ENCODE assay signal across 10 cellular contexts in the genomic region with DNA sequence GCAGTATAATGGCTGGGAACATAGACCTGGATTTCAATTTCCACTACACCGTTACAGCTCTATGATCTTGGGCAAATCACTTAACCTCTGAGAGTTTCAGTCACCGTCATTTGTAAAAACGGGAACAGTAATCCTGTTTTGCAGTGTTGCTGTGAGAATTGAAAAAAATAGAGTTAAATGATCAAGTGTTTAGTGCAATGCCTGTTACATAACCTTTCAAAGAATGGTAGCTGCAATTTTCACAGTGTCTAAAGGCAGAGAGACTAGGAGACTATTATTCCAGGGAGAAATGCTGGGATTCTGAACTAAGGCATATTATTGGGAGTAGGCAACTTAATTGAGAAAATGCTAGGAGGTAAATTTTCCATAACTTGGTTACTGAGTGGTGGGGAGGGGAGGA. TPM values are rescaled to one million over a fixed set of nuclear protein-coding genes. Genes with fewer than 3 reads are reported as not detected.
DNase-seq lines count a peak whose midpoint lies in the region; ATAC-seq and TF ChIP-seq lines count a peak whose summit lies in the region.
"Had no signal": no experiment of that assay in that cellular context is flagged by ENCODE, and none has a peak within 500 bp of the region (broad histone marks: within the 10 kb centered on the region; RNA-seq: fewer than 3 reads in every experiment).

No MANE protein-coding gene starts in this region.

- peak overlapping the region in 9 of 11 experiments; percentile 85 to 96 (median 94); a peak in 14 of 22 replicates for H3K4me2 ChIP-seq in BLaER1 treated with 17β-estradiol and CSF1 and Interleukin-3, amounts not matched to agents 10 nM and 100 nM

- no peak for DNase-seq in activated CD8-positive, alpha-beta T cell treated with anti-CD3 and anti-CD28 coated beads for 36 hours
- DNase-seq in RPMI8226, result no peak
- no peak for DNase-seq in right atrium auricular region (ENCODE audit: low spot score)
- DNase-seq in NCI-H446 (lab: John Stamatoyannopoulos, UW), result no peak
- DNase-seq in T-helper 9 cell, result no peak
- DNase-seq: caudate nucleus had no signal

- H3K27me3 ChIP-seq in BLaER1 treated with 17β-estradiol and CSF1 and Interleukin-3, amounts not matched to agents 10 nM and 100 nM, result peaks cover 0 to 30% (median 20%) of the 10 kb centered on the region in 11 experiments; a peak in 18 of 22 replicates
- H3K27me3 ChIP-seq in liver (ENCODE audit: control insufficient read depth in 4 of 4, insufficient read depth in 4 of 4, low read length in 3 of 4) (no peaks in the 10 kb centered on the region), right atrium auricular region (no peaks in the 10 kb centered on the region)
- H3K27me3 ChIP-seq: esophagus muscularis mucosa had no signal

- peak overlapping the region; percentile 95 for H3K4me3 Mint-ChIP-seq in activated CD8-positive, alpha-beta T cell treated with anti-CD3 and anti-CD28 coated beads for 36 hours

- peaks cover 0 to 48% (median 17%) of the 10 kb centered on the region in 11 experiments; a peak in 12 of 22 replicates for H4K20me1 ChIP-seq in BLaER1 treated with 17β-estradiol and CSF1 and Interleukin-3, amounts not matched to agents 10 nM and 100 nM

- POLR2A ChIA-PET in activated CD8-positive, alpha-beta T cell treated with anti-CD3 and anti-CD28 coated beads for 36 hours (lab: Charles Lee), result interaction anchor here (1.3 to 4.1 kb wide), 2 partner anchors 11 to 20 kb away, joined by 3 to 15 read pairs; no protein-coding TSS in a partner anchor

- intact Hi-C loops in activated CD8-positive, alpha-beta T cell treated with anti-CD3 and anti-CD28 coated beads for 36 hours (cut with micrococcal nuclease), result no loop called here

- H3K9me3 ChIP-seq in BLaER1 treated with 17β-estradiol and CSF1 and Interleukin-3, amounts not matched to agents 10 nM and 100 nM (replicated peaks in 1 of 11), result no peaks in the 10 kb centered on the region
- H3K9me3 ChIP-seq in liver (ENCODE audit: control insufficient read depth in 4 of 4, low read length in 3 of 4) (no peaks in the 10 kb centered on the region), right atrium auricular region (no peaks in the 10 kb centered on the region)
- H3K9me3 ChIP-seq: esophagus muscularis mucosa had no signal

- no peak overlapping the region for H3K4me3 ChIP-seq in BLaER1 treated with 17β-estradiol and CSF1 and Interleukin-3, amounts not matched to agents 10 nM and 100 nM
- 0 out of 2 replicates have a peak overlapping the region, but pooled peaks have one; percentile 4 for H3K4me3 ChIP-seq in GM08714 (ENCODE audit: low read length)
- no peak overlapping the region for H3K4me3 ChIP-seq in liver (ENCODE audit: low read depth in 1 of 3, low read length in 3 of 3)
- no peak overlapping the region for H3K4me3 ChIP-seq in right atrium auricular region

- no peak for TF ChIP-seq CTCF in activated CD8-positive, alpha-beta T cell treated with anti-CD3 and anti-CD28 coated beads for 36 hours (IDR thresholded peaks at IDR 0.05)
- TF ChIP-seq CTCF in liver (IDR thresholded peaks at IDR 0.05; ENCODE audit: low read depth, low read length, missing input control) (no peak), right atrium auricular region (IDR thresholded peaks at IDR 0.05) (no peak)

- no peak overlapping the region for H3K9ac ChIP-seq in BLaER1 treated with 17β-estradiol and CSF1 and Interleukin-3, amounts not matched to agents 10 nM and 100 nM
- peak overlapping the region; percentile 30 to 65 for H3K9ac ChIP-seq in liver (ENCODE audit: low read depth in 1 of 2, low read length in 2 of 2)

- H3K27me3 Mint-ChIP-seq in activated CD8-positive, alpha-beta T cell treated with anti-CD3 and anti-CD28 coated beads for 36 hours, result no peaks in the 10 kb centered on the region

- 37% methylated on average over 3 of the region's 3 CpGs for WGBS in liver

- H3K4me1 Mint-ChIP-seq in activated CD8-positive, alpha-beta T cell treated with anti-CD3 and anti-CD28 coated beads for 36 hours (ENCODE audit: low read depth), result peaks cover 70% of the 10 kb centered on the region

- no peak overlapping the region for H3K27ac ChIP-seq in BLaER1 treated with 17β-estradiol and CSF1 and Interleukin-3, amounts not matched to agents 10 nM and 100 nM
- peak overlapping the region; percentile 23 to 51 for H3K27ac ChIP-seq in liver (ENCODE audit: low read depth in 1 of 2, low read length in 2 of 2)
- no peak overlapping the region for H3K27ac ChIP-seq in right atrium auricular region
- H3K27ac ChIP-seq: esophagus muscularis mucosa had no signal

- no peak overlapping the region for H3K27ac Mint-ChIP-seq in activated CD8-positive, alpha-beta T cell treated with anti-CD3 and anti-CD28 coated beads for 36 hours

- TF ChIP-seq RAD21 in liver (IDR thresholded peaks at IDR 0.05), result no peak

- CTCF ChIA-PET in activated CD8-positive, alpha-beta T cell treated with anti-CD3 and anti-CD28 coated beads for 36 hours (lab: Charles Lee), result interaction anchor here (1.3 to 6.0 kb wide), 5 partner anchors 10 to 155 kb away, joined by 3 to 31 read pairs (median 15); no protein-coding TSS in a partner anchor

- H3K36me3 Mint-ChIP-seq in activated CD8-positive, alpha-beta T cell treated with anti-CD3 and anti-CD28 coated beads for 36 hours (ENCODE audit: low read depth), result peaks cover 29% of the 10 kb centered on the region

- H3K9me3 Mint-ChIP-seq in activated CD8-positive, alpha-beta T cell treated with anti-CD3 and anti-CD28 coated beads for 36 hours, result no peaks in the 10 kb centered on the region

- peaks cover 0 to 11% (median 7%) of the 10 kb centered on the region in 11 experiments; a peak in 5 of 22 replicates for H3K36me3 ChIP-seq in BLaER1 treated with 17β-estradiol and CSF1 and Interleukin-3, amounts not matched to agents 10 nM and 100 nM
- H3K36me3 ChIP-seq in liver (ENCODE audit: control insufficient read depth in 4 of 4, insufficient read depth in 3 of 4, low read depth in 1 of 4, low read length in 3 of 4) (no peaks in the 10 kb centered on the region), right atrium auricular region (no peaks in the 10 kb centered on the region)
- H3K36me3 ChIP-seq: esophagus muscularis mucosa had no signal

- no peak for ATAC-seq in activated CD8-positive, alpha-beta T cell treated with anti-CD3 and anti-CD28 coated beads for 36 hours

- H3K4me1 ChIP-seq in BLaER1 treated with 17β-estradiol and CSF1 and Interleukin-3, amounts not matched to agents 10 nM and 100 nM, result peaks cover 26 to 72% (median 33%) of the 10 kb centered on the region in 10 experiments
- H3K4me1 ChIP-seq in liver (ENCODE audit: control insufficient read depth in 4 of 4, insufficient read depth in 4 of 4, low read length in 3 of 4) (peaks cover 13 to 68% (median 42%) of the 10 kb centered on the region in 4 donors), right atrium auricular region (peaks cover 0 to 27% of the 10 kb centered on the region in 2 donors)

TF ChIP-seq in liver, 16 proteins besides CTCF, POLR2A, EP300 and RAD21:
- TF ChIP-seq, protein P1, sequence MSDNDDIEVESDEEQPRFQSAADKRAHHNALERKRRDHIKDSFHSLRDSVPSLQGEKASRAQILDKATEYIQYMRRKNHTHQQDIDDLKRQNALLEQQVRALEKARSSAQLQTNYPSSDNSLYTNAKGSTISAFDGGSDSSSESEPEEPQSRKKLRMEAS (IDR thresholded peaks at IDR 0.05), result no peak
- TF ChIP-seq TAF1 (conservative IDR thresholded peaks at IDR 0.05), result no peak

RNA-seq across cellular contexts. Expression of a gene that starts 2.0 kb away (rescaled TPM):
- total RNA-seq in activated CD8-positive, alpha-beta T cell treated with anti-CD3 and anti-CD28 coated beads for 36 hours, result 10 to 100 TPM; 55.7 to 58.9 TPM
- total RNA-seq in liver, result 10 to 100 TPM; 29.0 to 46.9 TPM
- polyA plus RNA-seq in liver, result 1 to 10 TPM; 6.3 to 7.6 TPM
- 10 to 100 TPM; 12.3 to 17.8 TPM for total RNA-seq in right atrium auricular region

Comparison
In these comparisons a context has a peak if more than half of its experiments do, and no peak if none do; other contexts are left out.
1. H3K27ac ChIP-seq: peak in liver (2 of 2); none in BLaER1 treated with 17β-estradiol and CSF1 and Interleukin-3, amounts not matched to agents 10 nM and 100 nM (0 of 11) and right atrium auricular region (0 of 2).
2. H3K9ac ChIP-seq: peak in liver (2 of 2); none in BLaER1 treated with 17β-estradiol and CSF1 and Interleukin-3, amounts not matched to agents 10 nM and 100 nM (0 of 11).